8 cellular contexts compared by ENCODE assay signal in genomic region chr3:168096210-168096795, GRCh38. TPM values are rescaled to one million over a fixed set of nuclear protein-coding genes. Genes with fewer than 3 reads are reported as not detected.
DNase-seq lines count a peak whose midpoint lies in the region; ATAC-seq, FAIRE-seq and TF ChIP-seq lines count a peak whose summit lies in the region.

No MANE protein-coding gene starts in this region.

- peaks cover 36% of the 10 kb centered on the region for H3K27me3 Mint-ChIP-seq in activated CD8-positive, alpha-beta T cell treated with anti-CD3 and anti-CD28 coated beads, Interleukin-2, amount 10 ng/mL, durations not matched to agents 7 days and 5 days (ENCODE audit: low read depth)
- H3K27me3 Mint-ChIP-seq in natural killer cell treated with Interleukin-12 subunit alpha and Interleukin-12 subunit beta and Interleukin-15 and Interleukin-18, amount 100 ng/mL, for 72 hours = no peaks in the 10 kb centered on the region

- DNase-seq in D721Med (ENCODE audit: insufficient read length, low spot score) (peak; percentile 21), NCI-H510A (lab: John Stamatoyannopoulos, UW) (peak; percentile 73), fibroblast of the conjunctiva (ENCODE audit: low read depth) (peak; percentile 73)
- no peak for DNase-seq in activated CD8-positive, alpha-beta T cell treated with anti-CD3 and anti-CD28 coated beads, Interleukin-2, amount 10 ng/mL, durations not matched to agents 7 days and 5 days
- peak; percentile 62 for DNase-seq in natural killer cell treated with Interleukin-12 subunit alpha and Interleukin-12 subunit beta and Interleukin-15 and Interleukin-18, amount 100 ng/mL, for 72 hours (ENCODE audit: low spot score)

- H3K36me3 Mint-ChIP-seq in activated CD8-positive, alpha-beta T cell treated with anti-CD3 and anti-CD28 coated beads, Interleukin-2, amount 10 ng/mL, durations not matched to agents 7 days and 5 days (ENCODE audit: low read depth) = no peaks in the 10 kb centered on the region
- H3K36me3 Mint-ChIP-seq in natural killer cell treated with Interleukin-12 subunit alpha and Interleukin-12 subunit beta and Interleukin-15 and Interleukin-18, amount 100 ng/mL, for 72 hours = no peaks in the 10 kb centered on the region

- peak overlapping the region; percentile 86 for H3K27ac Mint-ChIP-seq in activated CD8-positive, alpha-beta T cell treated with anti-CD3 and anti-CD28 coated beads, Interleukin-2, amount 10 ng/mL, durations not matched to agents 7 days and 5 days
- peak overlapping the region; percentile 79 to 84 for H3K27ac Mint-ChIP-seq in natural killer cell treated with Interleukin-12 subunit alpha and Interleukin-12 subunit beta and Interleukin-15 and Interleukin-18, amount 100 ng/mL, for 72 hours

- peaks cover 28% of the 10 kb centered on the region for H3K4me1 Mint-ChIP-seq in activated CD8-positive, alpha-beta T cell treated with anti-CD3 and anti-CD28 coated beads, Interleukin-2, amount 10 ng/mL, durations not matched to agents 7 days and 5 days (ENCODE audit: low read depth)
- H3K4me1 Mint-ChIP-seq in natural killer cell treated with Interleukin-12 subunit alpha and Interleukin-12 subunit beta and Interleukin-15 and Interleukin-18, amount 100 ng/mL, for 72 hours (ENCODE audit: low read depth in 2 of 2) = peaks cover 14 to 39% of the 10 kb centered on the region in 2 donors

- H3K4me3 Mint-ChIP-seq in activated CD8-positive, alpha-beta T cell treated with anti-CD3 and anti-CD28 coated beads, Interleukin-2, amount 10 ng/mL, durations not matched to agents 7 days and 5 days = peak overlapping the region; percentile 84
- peak overlapping the region; percentile 88 for H3K4me3 Mint-ChIP-seq in natural killer cell treated with Interleukin-12 subunit alpha and Interleukin-12 subunit beta and Interleukin-15 and Interleukin-18, amount 100 ng/mL, for 72 hours

- CTCF ChIA-PET in activated CD8-positive, alpha-beta T cell treated with anti-CD3 and anti-CD28 coated beads, Interleukin-2, amount 10 ng/mL, durations not matched to agents 7 days and 5 days (lab: Charles Lee) = interaction anchor here (1.3 to 3.1 kb wide), 4 partner anchors 8 to 70 kb away, joined by 3 to 11 read pairs (median 4); no protein-coding TSS in a partner anchor

- no peaks in the 10 kb centered on the region for H3K9me3 Mint-ChIP-seq in activated CD8-positive, alpha-beta T cell treated with anti-CD3 and anti-CD28 coated beads, Interleukin-2, amount 10 ng/mL, durations not matched to agents 7 days and 5 days (ENCODE audit: insufficient read depth)
- no peaks in the 10 kb centered on the region for H3K9me3 Mint-ChIP-seq in natural killer cell treated with Interleukin-12 subunit alpha and Interleukin-12 subunit beta and Interleukin-15 and Interleukin-18, amount 100 ng/mL, for 72 hours

- POLR2A ChIA-PET in activated CD8-positive, alpha-beta T cell treated with anti-CD3 and anti-CD28 coated beads, Interleukin-2, amount 10 ng/mL, durations not matched to agents 7 days and 5 days (lab: Charles Lee) = no interaction called here

- no peak for FAIRE-seq in D721Med (lab: Jason Lieb, UNC)

- ATAC-seq in GM19395 (IDR thresholded peaks at IDR 0.05; ENCODE audit: unreplicated experiment) (peak; percentile 14), HG03469 (IDR thresholded peaks at IDR 0.05; ENCODE audit: unreplicated experiment) (peak; percentile 9), HG02571 (IDR thresholded peaks at IDR 0.05; ENCODE audit: unreplicated experiment) (no peak)
- ATAC-seq in activated CD8-positive, alpha-beta T cell treated with anti-CD3 and anti-CD28 coated beads, Interleukin-2, amount 10 ng/mL, durations not matched to agents 7 days and 5 days = no peak
- ATAC-seq in natural killer cell treated with Interleukin-12 subunit alpha and Interleukin-12 subunit beta and Interleukin-15 and Interleukin-18, amount 100 ng/mL, for 72 hours = peak; percentile 0 to 17

- TF ChIP-seq CTCF in D721Med (IDR thresholded peaks at IDR 0.05; ENCODE audit: insufficient read depth, missing control alignments) = no peak

RNA-seq across cellular contexts. Expression of gene GOLIM4, which starts 0.6 kb away (rescaled TPM):
- total RNA-seq in activated CD8-positive, alpha-beta T cell treated with anti-CD3 and anti-CD28 coated beads, Interleukin-2, amount 10 ng/mL, durations not matched to agents 7 days and 5 days = 1 to 10 TPM; 5.6 to 6.0 TPM
- total RNA-seq in natural killer cell treated with Interleukin-12 subunit alpha and Interleukin-12 subunit beta and Interleukin-15 and Interleukin-18, amount 100 ng/mL, for 72 hours = 10 to 100 TPM; 16.2 to 21.5 TPM

Comparison
In these comparisons a context has a peak if more than half of its experiments do, and no peak if none do; other contexts are left out.
1. ATAC-seq: peak in GM19395 (single experiment), HG03469 (single experiment) and natural killer cell treated with Interleukin-12 subunit alpha and Interleukin-12 subunit beta and Interleukin-15 and Interleukin-18, amount 100 ng/mL, for 72 hours (2 of 2); none in activated CD8-positive, alpha-beta T cell treated with anti-CD3 and anti-CD28 coated beads, Interleukin-2, amount 10 ng/mL, durations not matched to agents 7 days and 5 days (single experiment) and HG02571 (single experiment).